Comparison of ENCODE assay signal across 8 cellular contexts in genomic region chr14:55807059-55807499, GRCh38.
DNase-seq lines count a peak whose midpoint lies in the region; ATAC-seq and TF ChIP-seq lines count a peak whose summit lies in the region.

No MANE protein-coding gene starts in this region.

- in situ Hi-C loops in mammary epithelial cell (cut with MboI; ENCODE audit: low sequenced_read_pairs in 2 of 2), result no loop called here

- WGBS in mammary epithelial cell (ENCODE audit: low coverage, missing lambda C conversion rate), result 0% methylated on average over 10 of the region's 11 CpGs
- WGBS in lower leg skin, 2 donors, result 7 to 10% methylated on average over 11 of the region's 11 CpGs

- peak overlapping the region; percentile 12 for H3K4me2 ChIP-seq in mammary epithelial cell (ENCODE audit: insufficient read depth, low read depth, low read length)

- no TSS peak for BruUV-seq in mammary epithelial cell (replicated peaks; lab: Mats Ljungman, UMichigan)

- no peak for TF ChIP-seq POLR2A in lower leg skin (IDR thresholded peaks at IDR 0.05)

- no peak overlapping the region for H3K4me3 ChIP-seq in LNCaP clone FGC (ENCODE audit: low read depth, low read length)
- no peak overlapping the region for H3K4me3 ChIP-seq in mammary epithelial cell (replicated peaks in 1 of 3; ENCODE audit: insufficient read depth in 1 of 3, low read depth in 2 of 3, low read length in 3 of 3)
- H3K4me3 ChIP-seq in lower leg skin (ENCODE audit: low read depth, poor library complexity, severe bottlenecking), result no peak overlapping the region

- H2AFZ ChIP-seq in mammary epithelial cell (ENCODE audit: low read depth, low read length), result peak overlapping the region; percentile 49

- no peaks in the 10 kb centered on the region for H3K79me2 ChIP-seq in mammary epithelial cell (ENCODE audit: insufficient read depth, low read length)

- H3K27ac ChIP-seq in mammary epithelial cell (ENCODE audit: insufficient read depth, low read depth, low read length), result no peak overlapping the region

- H3K9me3 ChIP-seq in mammary epithelial cell (replicated peaks; ENCODE audit: insufficient read depth, low read length), result no peaks in the 10 kb centered on the region

- TF ChIP-seq CTCF in LNCaP clone FGC (IDR thresholded peaks at IDR 0.05; ENCODE audit: control insufficient read depth, extremely low read depth, insufficient read depth) (no peak), mammary epithelial cell (conservative IDR thresholded peaks at IDR 0.05 in 1 of 2, IDR thresholded peaks at IDR 0.05 in 1 of 2; ENCODE audit: extremely low read depth in 1 of 2, insufficient read depth in 1 of 2, low read depth in 1 of 2, low read length in 2 of 2) (no peak), lower leg skin (IDR thresholded peaks at IDR 0.05) (no peak)

- H3K27me3 ChIP-seq in mammary epithelial cell (ENCODE audit: insufficient read depth, low read length), result no peaks in the 10 kb centered on the region

- H3K9ac ChIP-seq in mammary epithelial cell (ENCODE audit: insufficient read depth, low read length), result no peak overlapping the region

- DNase-seq in LNCaP clone FGC (ENCODE audit: low read depth) (peak; percentile 50), mammary epithelial cell (peak; percentile 97), lower leg skin (ENCODE audit: low spot score in 2 of 2) (peak; percentile 88 to 95), SK-N-DZ (ENCODE audit: low spot score) (no peak), DMS114 treated with DMSO at 0.1 percent for 48 hours (lab: John Stamatoyannopoulos, UW; ENCODE audit: unreplicated experiment) (no peak)
- DNase-seq in activated CD4-positive, CD25-positive, alpha-beta regulatory T cell treated with anti-CD3 and anti-CD28 coated beads, Interleukin-2, amount 50 U/mL, for 16 hours (ENCODE audit: low read depth, low spot score), result peak; percentile 26
- DNase-seq in stimulated activated CD8-positive, alpha-beta memory T cell treated with anti-CD3 and anti-CD28 coated beads, Interleukin-4, amount 100 ng/mL, for 4 hours (ENCODE audit: low read depth in 2 of 2, low spot score in 1 of 2), result peak; percentile 24 to 43

- H3K36me3 ChIP-seq in mammary epithelial cell (ENCODE audit: insufficient read depth, low read length), result no peaks in the 10 kb centered on the region

- CTCF ChIA-PET in mammary epithelial cell (lab: Charles Lee; ENCODE audit: low non-redundant PET), result no interaction called here

- peak; percentile 56 for ATAC-seq in GM19035 (IDR thresholded peaks at IDR 0.05; ENCODE audit: unreplicated experiment)

- peaks cover 25% of the 10 kb centered on the region for H3K4me1 ChIP-seq in mammary epithelial cell (ENCODE audit: insufficient read depth, low read length)

- H4K20me1 ChIP-seq in mammary epithelial cell (ENCODE audit: insufficient read depth, low read length), result no peaks in the 10 kb centered on the region

- dilution Hi-C loops in mammary epithelial cell (cut with HindIII; ENCODE audit: low sequenced_read_pairs), result no loop called here

- intact Hi-C loops in mammary epithelial cell (cut with micrococcal nuclease) (no loop called here), lower leg skin (cut with DNase I; ENCODE audit: low total_unique reads) (no loop called here)

Comparison
In these comparisons a context has a peak if more than half of its experiments do, and no peak if none do; other contexts are left out.
1. DNase-seq: peak in LNCaP clone FGC (single experiment), activated CD4-positive, CD25-positive, alpha-beta regulatory T cell treated with anti-CD3 and anti-CD28 coated beads, Interleukin-2, amount 50 U/mL, for 16 hours (single experiment), mammary epithelial cell (single experiment), lower leg skin (2 of 2) and stimulated activated CD8-positive, alpha-beta memory T cell treated with anti-CD3 and anti-CD28 coated beads, Interleukin-4, amount 100 ng/mL, for 4 hours (2 of 2); none in SK-N-DZ (single experiment) and DMS114 treated with DMSO at 0.1 percent for 48 hours (single experiment).